Comparison of ENCODE assay signal across 23 cellular contexts in the genomic region with DNA sequence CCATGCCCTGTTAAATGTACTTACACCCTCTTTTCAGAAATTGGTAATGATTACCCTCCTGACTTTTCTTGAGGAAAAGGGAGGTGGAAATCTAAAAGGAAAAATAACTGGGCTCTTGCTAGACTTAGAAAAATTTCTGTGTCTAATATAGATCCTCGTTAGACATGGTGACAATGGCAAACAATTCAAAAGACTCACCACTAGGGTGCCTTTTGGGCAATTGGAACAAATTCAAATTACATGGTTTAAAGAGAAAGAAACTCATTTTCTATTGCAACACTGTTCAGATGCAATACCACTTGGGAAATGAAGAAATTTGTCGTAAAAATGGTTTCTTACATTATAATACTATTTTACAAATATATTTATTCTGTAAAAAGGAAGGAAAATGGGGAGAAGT.
A peak's percentile ranks its signal among the peaks of the same experiment; 100 is the strongest.
DNase-seq lines count a peak whose midpoint lies in the region; ATAC-seq and TF ChIP-seq lines count a peak whose summit lies in the region.
"Had no signal": no experiment of that assay in that cellular context is flagged by ENCODE, and none has a peak within 500 bp of the region (broad histone marks: within the 10 kb centered on the region; RNA-seq: fewer than 3 reads in every experiment).

No MANE protein-coding gene starts in this region.

- H3K4me3 ChIP-seq in BE2C (ENCODE audit: low read depth, low read length): no peak overlapping the region
- H3K4me3 ChIP-seq in CD8-positive, alpha-beta T cell (ENCODE audit: low read depth, low read length): no peak overlapping the region
- H3K4me3 ChIP-seq: GM23248, heart right ventricle, vagina had no signal

- peaks cover 15% of the 10 kb centered on the region for H3K9me3 Mint-ChIP-seq in CD8-positive, alpha-beta T cell
- H3K9me3 Mint-ChIP-seq: activated naive CD4-positive, alpha-beta T cell treated with anti-CD3 and anti-CD28 coated beads, Interleukin-2, amount 50 U/mL, for 24 hours had no signal

- H3K27me3 Mint-ChIP-seq in CD8-positive, alpha-beta T cell (ENCODE audit: low read depth): no peaks in the 10 kb centered on the region
- H3K27me3 Mint-ChIP-seq: activated CD4-positive, alpha-beta memory T cell treated with anti-CD3 and anti-CD28 coated beads for 36 hours; activated naive CD4-positive, alpha-beta T cell treated with anti-CD3 and anti-CD28 coated beads, Interleukin-2, amount 50 U/mL, for 24 hours; effector memory CD8-positive, alpha-beta T cell; naive thymus-derived CD4-positive, alpha-beta T cell; progenitor cell of endocrine pancreas; T-helper 17 cell had no signal

- intact Hi-C loops in CD8-positive, alpha-beta T cell (cut with DNase I, micrococcal nuclease): no loop called here

- H3K36me3 ChIP-seq in BE2C: no peaks in the 10 kb centered on the region
- H3K36me3 ChIP-seq in CD8-positive, alpha-beta T cell (ENCODE audit: insufficient read depth, low read length): no peaks in the 10 kb centered on the region
- H3K36me3 ChIP-seq: heart right ventricle, vagina, WERI-Rb-1 had no signal

- POLR2A ChIA-PET in CD8-positive, alpha-beta T cell (lab: Charles Lee): no interaction called here

- no peaks in the 10 kb centered on the region for H3K4me1 ChIP-seq in BE2C
- H3K4me1 ChIP-seq in foreskin keratinocyte: no peaks in the 10 kb centered on the region
- no peaks in the 10 kb centered on the region for H3K4me1 ChIP-seq in CD8-positive, alpha-beta T cell (ENCODE audit: insufficient read depth, low read length)
- H3K4me1 ChIP-seq: heart right ventricle, vagina had no signal

- ATAC-seq in GM19351 (IDR thresholded peaks at IDR 0.05; ENCODE audit: unreplicated experiment): peak; percentile 48
- ATAC-seq in foreskin keratinocyte: no peak
- no peak for ATAC-seq in HG03469 (IDR thresholded peaks at IDR 0.05; ENCODE audit: unreplicated experiment)
- ATAC-seq in GM21786 (IDR thresholded peaks at IDR 0.05; ENCODE audit: unreplicated experiment): no peak
- no peak for ATAC-seq in CD8-positive, alpha-beta T cell
- ATAC-seq: activated T-cell treated with anti-CD3 and anti-CD28 coated beads, Interleukin-2, amount 50 U/mL, for 4 hours; effector memory CD8-positive, alpha-beta T cell; heart right ventricle; naive thymus-derived CD4-positive, alpha-beta T cell; Right ventricle myocardium inferior; T-helper 17 cell had no signal

- H3K27ac ChIP-seq in foreskin keratinocyte: no peak overlapping the region
- H3K27ac ChIP-seq in CD8-positive, alpha-beta T cell (ENCODE audit: low read depth, low read length): no peak overlapping the region
- H3K27ac ChIP-seq: GM23248, heart right ventricle, vagina, WERI-Rb-1 had no signal

- peak; percentile 44 for TF ChIP-seq CTCF in BE2C (IDR thresholded peaks at IDR 0.05; ENCODE audit: low read depth, low read length)
- peak; percentile 15 for TF ChIP-seq CTCF in foreskin keratinocyte (conservative IDR thresholded peaks at IDR 0.05)
- no peak for TF ChIP-seq CTCF in CD8-positive, alpha-beta T cell (IDR thresholded peaks at IDR 0.05)

- no peak overlapping the region for H3K4me3 Mint-ChIP-seq in CD8-positive, alpha-beta T cell
- H3K4me3 Mint-ChIP-seq: activated CD4-positive, alpha-beta memory T cell treated with anti-CD3 and anti-CD28 coated beads for 36 hours; activated naive CD4-positive, alpha-beta T cell treated with anti-CD3 and anti-CD28 coated beads, Interleukin-2, amount 50 U/mL, for 24 hours; activated T-cell treated with anti-CD3 and anti-CD28 coated beads, Interleukin-2, amount 50 U/mL, for 4 hours; effector memory CD8-positive, alpha-beta T cell; naive thymus-derived CD4-positive, alpha-beta T cell; T-helper 17 cell had no signal

- H3K36me3 Mint-ChIP-seq in CD8-positive, alpha-beta T cell: no peaks in the 10 kb centered on the region
- H3K36me3 Mint-ChIP-seq: activated CD4-positive, alpha-beta memory T cell treated with anti-CD3 and anti-CD28 coated beads for 36 hours; activated naive CD4-positive, alpha-beta T cell treated with anti-CD3 and anti-CD28 coated beads, Interleukin-2, amount 50 U/mL, for 24 hours had no signal

- no peak for DNase-seq in BE2C
- peak; percentile 28 for DNase-seq in NCI-H69 (lab: John Stamatoyannopoulos, UW)
- DNase-seq in foreskin keratinocyte: no peak
- DNase-seq in CD8-positive, alpha-beta T cell: no peak
- DNase-seq: activated CD4-positive, alpha-beta memory T cell treated with anti-CD3 and anti-CD28 coated beads for 36 hours; activated T-cell treated with anti-CD3 and anti-CD28 coated beads, Interleukin-2, amount 50 U/mL, for 4 hours; C1 segment of cervical spinal cord; effector memory CD8-positive, alpha-beta T cell; GM23248; heart right ventricle; IMR-90; naive thymus-derived CD4-positive, alpha-beta T cell; NCI-H1092; stimulated activated CD4-positive, alpha-beta T cell treated with anti-CD3 and anti-CD28 coated beads, Interleukin-4, amount 100 ng/mL, for 4 hours; T-helper 17 cell; WERI-Rb-1 had no signal

- H3K27ac Mint-ChIP-seq in CD8-positive, alpha-beta T cell: no peak overlapping the region
- H3K27ac Mint-ChIP-seq: activated CD4-positive, alpha-beta memory T cell treated with anti-CD3 and anti-CD28 coated beads for 36 hours; activated naive CD4-positive, alpha-beta T cell treated with anti-CD3 and anti-CD28 coated beads, Interleukin-2, amount 50 U/mL, for 24 hours; effector memory CD8-positive, alpha-beta T cell; naive thymus-derived CD4-positive, alpha-beta T cell; progenitor cell of endocrine pancreas; T-helper 17 cell had no signal

- no peaks in the 10 kb centered on the region for H3K4me1 Mint-ChIP-seq in CD8-positive, alpha-beta T cell (ENCODE audit: low read depth)
- H3K4me1 Mint-ChIP-seq: activated naive CD4-positive, alpha-beta T cell treated with anti-CD3 and anti-CD28 coated beads, Interleukin-2, amount 50 U/mL, for 24 hours; naive thymus-derived CD4-positive, alpha-beta T cell; T-helper 17 cell had no signal

- no peaks in the 10 kb centered on the region for H3K27me3 ChIP-seq in BE2C
- H3K27me3 ChIP-seq in foreskin keratinocyte: no peaks in the 10 kb centered on the region
- no peaks in the 10 kb centered on the region for H3K27me3 ChIP-seq in CD8-positive, alpha-beta T cell (ENCODE audit: insufficient read depth, low read length)
- H3K27me3 ChIP-seq: heart right ventricle, vagina had no signal

- CTCF ChIA-PET in CD8-positive, alpha-beta T cell (lab: Charles Lee): no interaction called here

- H3K9me3 ChIP-seq in BE2C: no peaks in the 10 kb centered on the region
- no peaks in the 10 kb centered on the region for H3K9me3 ChIP-seq in CD8-positive, alpha-beta T cell (ENCODE audit: low read length)
- H3K9me3 ChIP-seq: vagina had no signal
